ENCODE assay signal across 37 cellular contexts in genomic region chr10:35835545-35835944, GRCh38.
"Had no signal": no experiment of that assay in that cellular context is flagged by ENCODE, and none has a peak within 500 bp of the region (broad histone marks: within the 10 kb centered on the region; RNA-seq: fewer than 3 reads in every experiment).

No MANE protein-coding gene starts in this region.

- H3K27me3 ChIP-seq: adrenal gland, body of pancreas, breast epithelium, SJCRH30 had no signal

- H3K4me3 ChIP-seq: adrenal gland, body of pancreas, breast epithelium, SJCRH30, SK-N-MC had no signal

- H3K36me3 ChIP-seq: adrenal gland, breast epithelium, SJCRH30, WERI-Rb-1 had no signal

- H3K4me1 ChIP-seq: adrenal gland, body of pancreas, breast epithelium, SJCRH30 had no signal

- ATAC-seq: activated CD8-positive, alpha-beta memory T cell treated with anti-CD3 and anti-CD28 coated beads, Interleukin-2, amount 10 ng/mL, durations not matched to agents 7 days and 5 days; activated naive CD4-positive, alpha-beta T cell treated with anti-CD3 and anti-CD28 coated beads, Interleukin-2, amount 50 U/mL, for 72 hours; activated T-cell treated with anti-CD3 and anti-CD28 coated beads, Interleukin-2, amount 50 U/mL, for 72 hours; activated T-helper 17 cell treated with anti-CD3 and anti-CD28 coated beads, Interleukin-2, amount 50 U/mL, for 72 hours; body of pancreas; Panc1 had no signal

- H3K27ac ChIP-seq: adrenal gland, body of pancreas, breast epithelium, SJCRH30, SK-N-MC, WERI-Rb-1 had no signal

- FAIRE-seq: astrocyte had no signal

- DNase-seq: activated CD4-positive, alpha-beta memory T cell treated with anti-CD3 and anti-CD28 coated beads, Interleukin-2, amount 10 ng/mL, durations not matched to agents 7 days and 5 days; activated CD4-positive, alpha-beta T cell treated with anti-CD3 and anti-CD28 coated beads for 1 hour; activated CD4-positive, alpha-beta T cell treated with anti-CD3 and anti-CD28 coated beads for 48 hours; activated CD4-positive, CD25-positive, alpha-beta regulatory T cell; activated CD8-positive, alpha-beta memory T cell treated with anti-CD3 and anti-CD28 coated beads for 24 hours; activated CD8-positive, alpha-beta memory T cell treated with anti-CD3 and anti-CD28 coated beads, Interleukin-2, amount 10 ng/mL, durations not matched to agents 7 days and 5 days; activated effector memory CD4-positive, alpha-beta T cell treated with anti-CD3 and anti-CD28 coated beads, Interleukin-2, amount 50 U/mL, for 16 hours; activated naive CD4-positive, alpha-beta T cell; activated T-cell treated with anti-CD3 and anti-CD28 coated beads, Interleukin-2, amount 50 U/mL, for 1 hour; activated T-cell treated with anti-CD3 and anti-CD28 coated beads, Interleukin-2, amount 50 U/mL, for 72 hours; adrenal gland; body of pancreas; caudate nucleus; cerebellar nuclear complex; Kasumi-1; MM.1S; MV-4-11; NCI-H1092; NCI-H1417; NCI-H146; NCI-H187; NCI-H2029 treated with DMSO at 0.1 percent for 48 hours; NCI-H2107; NCI-H2171; NCI-H510A; NCI-H526 treated with DMSO at 0.1 percent for 48 hours; NCI-H82; SHP77; SJCRH30; T1000; WERI-Rb-1 had no signal

- H3K9me3 ChIP-seq: adrenal gland, body of pancreas, SJCRH30 had no signal
